In the genomic region with DNA sequence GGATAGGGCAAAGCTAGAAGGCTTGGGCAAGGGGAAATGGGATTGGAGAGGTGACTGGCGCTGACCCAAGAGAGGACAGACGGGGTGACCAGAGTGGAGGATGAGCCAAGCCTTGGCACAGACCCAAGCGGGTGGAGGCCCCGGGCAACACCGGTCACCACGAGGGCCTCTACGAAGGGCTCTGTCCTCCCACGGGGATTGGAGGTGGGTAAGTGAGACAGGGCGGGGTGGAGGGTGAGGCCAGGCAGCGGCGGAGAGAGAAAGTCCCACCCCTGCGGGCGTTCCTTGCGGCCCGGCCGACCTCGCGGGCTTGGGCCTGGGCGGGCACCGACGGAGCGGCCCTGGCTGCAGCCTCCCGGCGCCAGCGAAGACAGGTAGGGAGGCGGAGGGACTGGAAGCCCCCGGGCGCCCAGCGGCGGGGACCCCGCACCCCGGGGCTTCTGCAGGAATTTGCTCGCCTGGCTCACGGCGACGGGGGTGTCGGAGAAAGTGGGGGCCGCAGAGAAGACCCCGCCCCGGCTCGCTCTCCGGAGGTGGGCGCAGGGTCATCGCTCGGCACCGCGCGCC, we compare ENCODE assay signal across 8 cellular contexts. TPM values are rescaled to one million over a fixed set of nuclear protein-coding genes. Genes with fewer than 3 reads are reported as not detected.
DNase-seq lines count a peak whose midpoint lies in the region; ATAC-seq, FAIRE-seq and TF ChIP-seq lines count a peak whose summit lies in the region.

A gene with protein sequence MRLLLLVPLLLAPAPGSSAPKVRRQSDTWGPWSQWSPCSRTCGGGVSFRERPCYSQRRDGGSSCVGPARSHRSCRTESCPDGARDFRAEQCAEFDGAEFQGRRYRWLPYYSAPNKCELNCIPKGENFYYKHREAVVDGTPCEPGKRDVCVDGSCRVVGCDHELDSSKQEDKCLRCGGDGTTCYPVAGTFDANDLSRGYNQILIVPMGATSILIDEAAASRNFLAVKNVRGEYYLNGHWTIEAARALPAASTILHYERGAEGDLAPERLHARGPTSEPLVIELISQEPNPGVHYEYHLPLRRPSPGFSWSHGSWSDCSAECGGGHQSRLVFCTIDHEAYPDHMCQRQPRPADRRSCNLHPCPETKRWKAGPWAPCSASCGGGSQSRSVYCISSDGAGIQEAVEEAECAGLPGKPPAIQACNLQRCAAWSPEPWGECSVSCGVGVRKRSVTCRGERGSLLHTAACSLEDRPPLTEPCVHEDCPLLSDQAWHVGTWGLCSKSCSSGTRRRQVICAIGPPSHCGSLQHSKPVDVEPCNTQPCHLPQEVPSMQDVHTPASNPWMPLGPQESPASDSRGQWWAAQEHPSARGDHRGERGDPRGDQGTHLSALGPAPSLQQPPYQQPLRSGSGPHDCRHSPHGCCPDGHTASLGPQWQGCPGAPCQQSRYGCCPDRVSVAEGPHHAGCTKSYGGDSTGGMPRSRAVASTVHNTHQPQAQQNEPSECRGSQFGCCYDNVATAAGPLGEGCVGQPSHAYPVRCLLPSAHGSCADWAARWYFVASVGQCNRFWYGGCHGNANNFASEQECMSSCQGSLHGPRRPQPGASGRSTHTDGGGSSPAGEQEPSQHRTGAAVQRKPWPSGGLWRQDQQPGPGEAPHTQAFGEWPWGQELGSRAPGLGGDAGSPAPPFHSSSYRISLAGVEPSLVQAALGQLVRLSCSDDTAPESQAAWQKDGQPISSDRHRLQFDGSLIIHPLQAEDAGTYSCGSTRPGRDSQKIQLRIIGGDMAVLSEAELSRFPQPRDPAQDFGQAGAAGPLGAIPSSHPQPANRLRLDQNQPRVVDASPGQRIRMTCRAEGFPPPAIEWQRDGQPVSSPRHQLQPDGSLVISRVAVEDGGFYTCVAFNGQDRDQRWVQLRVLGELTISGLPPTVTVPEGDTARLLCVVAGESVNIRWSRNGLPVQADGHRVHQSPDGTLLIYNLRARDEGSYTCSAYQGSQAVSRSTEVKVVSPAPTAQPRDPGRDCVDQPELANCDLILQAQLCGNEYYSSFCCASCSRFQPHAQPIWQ (plus strand): TSS at position 288 of the 567 bp plus-strand sequence. CDS start 2,273 bp downstream, outside the sequence.

- H3K4me1 Mint-ChIP-seq in CD8-positive, alpha-beta memory T cell: peaks cover 8 to 15% (median 11%) of the 10 kb centered on the region in 3 donors

- DNase-seq in CD8-positive, alpha-beta memory T cell: no peak
- DNase-seq in HuH-7 (ENCODE audit: low spot score): peak; percentile 84
- peak in 2 of 4 experiments; percentile 23 to 29 for DNase-seq in K562 (ENCODE audit: extremely low read depth in 1 of 4, low spot score in 3 of 4)
- peak; percentile 75 for DNase-seq in kidney tubule cell (ENCODE audit: low spot score)
- DNase-seq in NAMALWA (ENCODE audit: low spot score): no peak

- 0 out of 2 replicates have a peak, but pooled peaks cover 4% of the 10 kb centered on the region for H4K20me1 ChIP-seq in K562 (replicated peaks; ENCODE audit: control insufficient read depth, insufficient read depth, low read length)

- in situ Hi-C loops in K562 (cut with MboI): loop anchor here (10.0 kb wide), 1 partner anchor 723 kb away; no protein-coding TSS in a partner anchor

- BruUV-seq in K562 (replicated peaks; lab: Mats Ljungman, UMichigan): no TSS peak

- peaks cover 61 to 75% of the 10 kb centered on the region in 2 donors for H3K27me3 Mint-ChIP-seq in CD8-positive, alpha-beta memory T cell

- H3K4me3 Mint-ChIP-seq in CD8-positive, alpha-beta memory T cell: peak within 1 kb of the TSS; percentile 39 to 77 (median 65)

- peak within 1 kb of the TSS in 1 of 8 donors; percentile 34 for H3K27ac Mint-ChIP-seq in CD8-positive, alpha-beta memory T cell

- 14% methylated on average over 8 of the region's 48 CpGs for WGBS in K562 (ENCODE audit: insufficient coverage, low coverage, missing lambda C conversion rate)

- no peak for TF ChIP-seq POLR2A in K562 (conservative IDR thresholded peaks at IDR 0.05)

- no peak for TF ChIP-seq RAD21 in K562 (CRISPR knock-in tag; conservative IDR thresholded peaks at IDR 0.05 in 1 of 2, IDR thresholded peaks at IDR 0.05 in 1 of 2)

- no peak for FAIRE-seq in K562 (lab: Jason Lieb, UNC)

- H3K79me2 ChIP-seq in K562 (ENCODE audit: control insufficient read depth, insufficient read depth, low read length): no peaks in the 10 kb centered on the region

- TF ChIP-seq CTCF in K562 (IDR thresholded peaks at IDR 0.05 in 2 of 3, conservative IDR thresholded peaks at IDR 0.05 in 1 of 3; ENCODE audit: insufficient read depth in 2 of 3, low read depth in 1 of 3, low read length in 3 of 3): no peak

- POLR2A ChIA-PET in CD8-positive, alpha-beta memory T cell (lab: Charles Lee): no interaction called here
- POLR2A ChIA-PET in K562 (lab: Yijun Ruan, JAX): interaction anchor here (0.6 kb wide), 1 partner anchor 17 kb away, joined by 3 read pairs; no protein-coding TSS in a partner anchor

- H3K9ac ChIP-seq in K562 (ENCODE audit: insufficient read depth in 1 of 2, low read depth in 2 of 2, low read length in 2 of 2) (no peak within 1 kb of the TSS), stomach smooth muscle (ENCODE audit: low read length in 2 of 2) (peak within 1 kb of the TSS; percentile 12 to 62)

- no peak within 1 kb of the TSS for H3K4me3 ChIP-seq in CD8-positive, alpha-beta memory T cell (ENCODE audit: low read length)
- H3K4me3 ChIP-seq in K562 (no peak within 1 kb of the TSS), stomach smooth muscle (ENCODE audit: low read length in 2 of 2) (peak within 1 kb of the TSS; percentile 46 to 73)

- CTCF ChIA-PET in CD8-positive, alpha-beta memory T cell (lab: Charles Lee): no interaction called here
- CTCF ChIA-PET in K562 (lab: Yijun Ruan, JAX; ENCODE audit: low intra/inter-chr PET ratio): interaction anchor here (0.7 kb wide), 1 partner anchor 526 kb away, joined by 3 read pairs; no protein-coding TSS in a partner anchor

- no peak within 1 kb of the TSS for H3K4me2 ChIP-seq in K562 (ENCODE audit: insufficient read depth, low read length)

- H3K9me3 Mint-ChIP-seq in CD8-positive, alpha-beta memory T cell: no peaks in the 10 kb centered on the region

- no peaks in the 10 kb centered on the region for H3K36me3 Mint-ChIP-seq in CD8-positive, alpha-beta memory T cell

- no peaks in the 10 kb centered on the region for H3K9me3 ChIP-seq in CD8-positive, alpha-beta memory T cell (ENCODE audit: low read length)
- H3K9me3 ChIP-seq in K562 (replicated peaks; ENCODE audit: control insufficient read depth, insufficient read depth, low read depth, low read length) (no peaks in the 10 kb centered on the region), stomach smooth muscle (ENCODE audit: control insufficient read depth in 2 of 2, low read length in 2 of 2) (no peaks in the 10 kb centered on the region)

- H3K27me3 ChIP-seq in CD8-positive, alpha-beta memory T cell (ENCODE audit: insufficient read depth, low read length, poor library complexity, severe bottlenecking): peaks cover 52% of the 10 kb centered on the region
- peaks cover 38 to 90% of the 10 kb centered on the region in 2 experiments for H3K27me3 ChIP-seq in K562 (ENCODE audit: control insufficient read depth in 2 of 2, insufficient read depth in 2 of 2, low read length in 2 of 2)
- peaks cover 2 to 4% of the 10 kb centered on the region in 2 donors for H3K27me3 ChIP-seq in stomach smooth muscle (ENCODE audit: control insufficient read depth in 1 of 2, insufficient read depth in 2 of 2, low read length in 2 of 2)

- H3K36me3 ChIP-seq in CD8-positive, alpha-beta memory T cell (ENCODE audit: insufficient read depth, low read length): no peaks in the 10 kb centered on the region
- H3K36me3 ChIP-seq in K562 (ENCODE audit: control insufficient read depth, insufficient read depth, low read length): no peaks in the 10 kb centered on the region
- no peaks in the 10 kb centered on the region for H3K36me3 ChIP-seq in stomach smooth muscle (ENCODE audit: control insufficient read depth in 2 of 2, insufficient read depth in 2 of 2, low read length in 2 of 2)

- H3K9me1 ChIP-seq in K562 (ENCODE audit: control insufficient read depth, insufficient read depth, low read length): peaks cover 2% of the 10 kb centered on the region

- no peak for TF ChIP-seq EP300 in K562 (IDR thresholded peaks at IDR 0.05; ENCODE audit: low read length)

- no peak within 1 kb of the TSS for H2AFZ ChIP-seq in K562 (ENCODE audit: low read depth, low read length)

- intact Hi-C loops in K562 (cut with micrococcal nuclease): loop anchor here (5.0 kb wide), 1 partner anchor 235 kb away; no protein-coding TSS in a partner anchor

- ATAC-seq in K562 (no peak), HG02973 (IDR thresholded peaks at IDR 0.05; ENCODE audit: unreplicated experiment) (no peak), HG03469 (IDR thresholded peaks at IDR 0.05; ENCODE audit: unreplicated experiment) (no peak)

- H3K4me1 ChIP-seq in CD8-positive, alpha-beta memory T cell (ENCODE audit: insufficient read depth, low read length): no peaks in the 10 kb centered on the region
- H3K4me1 ChIP-seq in K562 (replicated peaks in 1 of 2; ENCODE audit: control insufficient read depth in 2 of 2, insufficient read depth in 2 of 2, low read length in 2 of 2): peaks cover 4 to 25% of the 10 kb centered on the region in 2 experiments; a peak in 4 of 5 replicates
- H3K4me1 ChIP-seq in stomach smooth muscle (ENCODE audit: control insufficient read depth, insufficient read depth, low read length): peaks cover 62% of the 10 kb centered on the region

- H3K27ac ChIP-seq in CD8-positive, alpha-beta memory T cell (ENCODE audit: low read depth, low read length): no peak within 1 kb of the TSS
- H3K27ac ChIP-seq in K562 (ENCODE audit: extremely low read depth, low read depth, low read length): no peak within 1 kb of the TSS
- H3K27ac ChIP-seq in stomach smooth muscle (ENCODE audit: low read length): peak within 1 kb of the TSS; percentile 55

RNA-seq across cellular contexts. Expression of the gene that starts here (rescaled TPM):
- total RNA-seq in CD8-positive, alpha-beta memory T cell: under 1 TPM; 0.18 to 0.31 TPM
- 0.23 TPM for polyA plus RNA-seq in CD8-positive, alpha-beta memory T cell
- total RNA-seq in K562 (2011; cell fraction: chromatin; rRNA removed; ENCODE audit: low replicate concordance): 34.7 and 36.1 TPM in 2 replicates
- total RNA-seq in K562 (2011; cell fraction: nucleolus; rRNA removed): 21.0 and 22.8 TPM in 2 replicates
- 23.0 and 23.8 TPM in 2 replicates for total RNA-seq in K562 (2011; cell fraction: nucleoplasm; rRNA removed)
- total RNA-seq in K562 (2014; rRNA removed): 1.3 and 1.7 TPM in 2 replicates
- 1.2 and 1.4 TPM in 2 replicates for total RNA-seq in K562 (2014; rRNA removed; fragmentation: Illumina TruSeq; extraction: Trizol)
- 1.2 TPM in 2 replicates for total RNA-seq in K562 (2015; rRNA removed; fragmentation: Illumina TruSeq; extraction: Trizol)
- 2.2 and 2.9 TPM in 2 replicates for total RNA-seq in K562 (2021)
- polyA plus RNA-seq in K562 (2011; rRNA removed): 2.9 and 4.2 TPM in 2 replicates
- polyA plus RNA-seq in K562 (2011; cell fraction: cytosol; rRNA removed): 1.4 and 2.2 TPM in 2 replicates
- 20.9 and 24.5 TPM in 2 replicates for polyA plus RNA-seq in K562 (2011; cell fraction: nucleus; rRNA removed)
- 2.8 and 5.5 TPM in 2 replicates for polyA plus RNA-seq in K562 (2012)
- polyA plus RNA-seq in K562 (2014; fragmentation: Illumina TruSeq; extraction: Trizol): 1.7 and 2.2 TPM in 2 replicates
- polyA plus RNA-seq in K562 (2014; fragmentation: Nextera tagmentation; extraction: Ambion mirVana): under 1 TPM; 0.43 to 0.56 TPM
- 3.5 and 5.5 TPM in 2 replicates for polyA plus RNA-seq in K562 (2014; rRNA removed)
- 0.95 and 1.7 TPM in 2 replicates for polyA minus RNA-seq in K562 (2011; rRNA and poly(A)+ RNA removed)
- 0.55 and 1.8 TPM in 2 replicates for polyA minus RNA-seq in K562 (2011; cell fraction: cytosol; rRNA and poly(A)+ RNA removed)
- 6.7 and 8.3 TPM in 2 replicates for polyA minus RNA-seq in K562 (2011; cell fraction: nucleus; rRNA and poly(A)+ RNA removed)

Comparison
In these comparisons a context has a peak if more than half of its experiments do, and no peak if none do; other contexts are left out.
1. DNase-seq: peak in HuH-7 (single experiment) and kidney tubule cell (single experiment); none in CD8-positive, alpha-beta memory T cell (0 of 5) and NAMALWA (single experiment).
2. H3K4me3 ChIP-seq: peak in stomach smooth muscle (2 of 2); none in CD8-positive, alpha-beta memory T cell (single experiment) and K562 (single experiment).
3. H3K9ac ChIP-seq: peak in stomach smooth muscle (2 of 2); none in K562 (0 of 2).